In genomic region chr5:82408033-82408432, GRCh38 we compare ENCODE assay signal across 1 cellular context.
A peak's percentile ranks its signal among the peaks of the same experiment; 100 is the strongest.
TF ChIP-seq lines count a peak whose summit lies in the region.

No MANE protein-coding gene starts in this region.

TF ChIP-seq in K562, 482 proteins besides CTCF, POLR2A, EP300 and RAD21 (continued from another document):
- TF ChIP-seq CREB3 (tag; conservative IDR thresholded peaks at IDR 0.05; ENCODE audit: low read depth), result no peak
- no peak for TF ChIP-seq FOXA3 (CRISPR knock-in tag; conservative IDR thresholded peaks at IDR 0.05 in 1 of 2, IDR thresholded peaks at IDR 0.05 in 1 of 2)
- TF ChIP-seq GATAD2A (IDR thresholded peaks at IDR 0.05), result no peak
- TF ChIP-seq ELF1 (tag; IDR thresholded peaks at IDR 0.05), result no peak
- peak; percentile 50; the same call in 1 of the 2 replicates for TF ChIP-seq JUND (IDR thresholded peaks at IDR 0.05; ENCODE audit: borderline replicate concordance, low read depth, low read length)
- peak; percentile 65; the same call in 2 of the 3 replicates for TF ChIP-seq JUND (tag; IDR thresholded peaks at IDR 0.05; ENCODE audit: borderline replicate concordance, low read depth, low read length)
- TF ChIP-seq ID3 (CRISPR knock-in tag; IDR thresholded peaks at IDR 0.05), result no peak
- TF ChIP-seq ID3 (tag; IDR thresholded peaks at IDR 0.05), result no peak
- no peak for TF ChIP-seq GTF2E2 (tag; IDR thresholded peaks at IDR 0.05)
- TF ChIP-seq IRF9 (tag; IDR thresholded peaks at IDR 0.05), result no peak
- TF ChIP-seq HLTF (IDR thresholded peaks at IDR 0.05), result no peak
- TF ChIP-seq COPS2 (conservative IDR thresholded peaks at IDR 0.05), result no peak
- TF ChIP-seq FOSL1 (tag; conservative IDR thresholded peaks at IDR 0.05), result peak; percentile 67
- no peak for TF ChIP-seq DMBX1 (CRISPR knock-in tag; IDR thresholded peaks at IDR 0.05; ENCODE audit: borderline replicate concordance)
- no peak for TF ChIP-seq ZNF143 (CRISPR knock-in tag; IDR thresholded peaks at IDR 0.05)
- TF ChIP-seq PHF20 (IDR thresholded peaks at IDR 0.05; ENCODE audit: partially characterized antibody), result no peak
- TF ChIP-seq, protein P1, sequence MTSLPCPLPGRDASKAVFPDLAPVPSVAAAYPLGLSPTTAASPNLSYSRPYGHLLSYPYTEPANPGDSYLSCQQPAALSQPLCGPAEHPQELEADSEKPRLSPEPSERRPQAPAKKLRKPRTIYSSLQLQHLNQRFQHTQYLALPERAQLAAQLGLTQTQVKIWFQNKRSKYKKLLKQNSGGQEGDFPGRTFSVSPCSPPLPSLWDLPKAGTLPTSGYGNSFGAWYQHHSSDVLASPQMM (CRISPR knock-in tag; IDR thresholded peaks at IDR 0.05), result no peak
- no peak for TF ChIP-seq NONO (IDR thresholded peaks at IDR 0.05; ENCODE audit: low read depth in 2 of 2, low read length in 1 of 2)
- TF ChIP-seq NFE2L1 (tag; IDR thresholded peaks at IDR 0.05; ENCODE audit: borderline replicate concordance, low read depth), result no peak
- TF ChIP-seq KHSRP (IDR thresholded peaks at IDR 0.05), result no peak
- TF ChIP-seq, protein P2, sequence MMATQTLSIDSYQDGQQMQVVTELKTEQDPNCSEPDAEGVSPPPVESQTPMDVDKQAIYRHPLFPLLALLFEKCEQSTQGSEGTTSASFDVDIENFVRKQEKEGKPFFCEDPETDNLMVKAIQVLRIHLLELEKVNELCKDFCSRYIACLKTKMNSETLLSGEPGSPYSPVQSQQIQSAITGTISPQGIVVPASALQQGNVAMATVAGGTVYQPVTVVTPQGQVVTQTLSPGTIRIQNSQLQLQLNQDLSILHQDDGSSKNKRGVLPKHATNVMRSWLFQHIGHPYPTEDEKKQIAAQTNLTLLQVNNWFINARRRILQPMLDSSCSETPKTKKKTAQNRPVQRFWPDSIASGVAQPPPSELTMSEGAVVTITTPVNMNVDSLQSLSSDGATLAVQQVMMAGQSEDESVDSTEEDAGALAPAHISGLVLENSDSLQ (IDR thresholded peaks at IDR 0.05), result peak; percentile 25
- no peak for TF ChIP-seq CEBPG (CRISPR knock-in tag; IDR thresholded peaks at IDR 0.05)
- TF ChIP-seq CEBPG (tag; conservative IDR thresholded peaks at IDR 0.05 in 1 of 2, IDR thresholded peaks at IDR 0.05 in 1 of 2), result no peak
- no peak for TF ChIP-seq C11orf30 (IDR thresholded peaks at IDR 0.05; ENCODE audit: low read depth)
- TF ChIP-seq HDAC8 (tag; IDR thresholded peaks at IDR 0.05), result no peak
- TF ChIP-seq RAD51 (IDR thresholded peaks at IDR 0.05; ENCODE audit: borderline replicate concordance, low read depth), result no peak
- peak; percentile 61 for TF ChIP-seq CHD7 (IDR thresholded peaks at IDR 0.05; ENCODE audit: low read depth, low read length)
- TF ChIP-seq CREM (IDR thresholded peaks at IDR 0.05; ENCODE audit: low read depth), result peak; percentile 36; the same call in 1 of the 2 replicates
- TF ChIP-seq, protein P3, sequence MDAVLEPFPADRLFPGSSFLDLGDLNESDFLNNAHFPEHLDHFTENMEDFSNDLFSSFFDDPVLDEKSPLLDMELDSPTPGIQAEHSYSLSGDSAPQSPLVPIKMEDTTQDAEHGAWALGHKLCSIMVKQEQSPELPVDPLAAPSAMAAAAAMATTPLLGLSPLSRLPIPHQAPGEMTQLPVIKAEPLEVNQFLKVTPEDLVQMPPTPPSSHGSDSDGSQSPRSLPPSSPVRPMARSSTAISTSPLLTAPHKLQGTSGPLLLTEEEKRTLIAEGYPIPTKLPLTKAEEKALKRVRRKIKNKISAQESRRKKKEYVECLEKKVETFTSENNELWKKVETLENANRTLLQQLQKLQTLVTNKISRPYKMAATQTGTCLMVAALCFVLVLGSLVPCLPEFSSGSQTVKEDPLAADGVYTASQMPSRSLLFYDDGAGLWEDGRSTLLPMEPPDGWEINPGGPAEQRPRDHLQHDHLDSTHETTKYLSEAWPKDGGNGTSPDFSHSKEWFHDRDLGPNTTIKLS (IDR thresholded peaks at IDR 0.05; ENCODE audit: borderline replicate concordance, low read depth), result peak; percentile 68; the same call in 1 of the 2 replicates
- TF ChIP-seq DACH1 (IDR thresholded peaks at IDR 0.05; ENCODE audit: partially characterized antibody), result no peak
- TF ChIP-seq FOXM1 (IDR thresholded peaks at IDR 0.05; ENCODE audit: low read depth), result no peak
- TF ChIP-seq FOXM1 (CRISPR knock-in tag; IDR thresholded peaks at IDR 0.05; ENCODE audit: low read depth), result no peak
- TF ChIP-seq NR2C1 (IDR thresholded peaks at IDR 0.05), result 0 out of 2 replicates have a peak, but pooled peaks have one; percentile 15
- TF ChIP-seq NR2C1 (tag; IDR thresholded peaks at IDR 0.05), result peak; percentile 58; the same call in 1 of the 2 replicates
- no peak for TF ChIP-seq RCOR1 (IDR thresholded peaks at IDR 0.05; ENCODE audit: borderline replicate concordance in 1 of 2, low read depth in 2 of 2, low read length in 2 of 2)
- TF ChIP-seq CCAR2 (IDR thresholded peaks at IDR 0.05; ENCODE audit: low read depth, low read length), result no peak
